17 cellular contexts compared by ENCODE assay signal in genomic region chr7:100374601-100375000, GRCh38. TPM values are rescaled to one million over a fixed set of nuclear protein-coding genes. Genes with fewer than 3 reads are reported as not detected.
DNase-seq lines count a peak whose midpoint lies in the region; ATAC-seq, FAIRE-seq and TF ChIP-seq lines count a peak whose summit lies in the region.
"Had no signal": no experiment of that assay in that cellular context is flagged by ENCODE, and none has a peak within 500 bp of the region (broad histone marks: within the 10 kb centered on the region; RNA-seq: fewer than 3 reads in every experiment).

No MANE protein-coding gene starts in this region.

- in situ Hi-C loops in GM12878 (cut with MboI), result no loop called here

- peaks cover 0 to 6% (median 0%) of the 10 kb centered on the region in 3 donors for H3K27me3 Mint-ChIP-seq in CD14-positive monocyte (ENCODE audit: low read depth in 3 of 3)
- H3K27me3 Mint-ChIP-seq: activated CD4-positive, alpha-beta T cell treated with anti-CD3 and anti-CD28 coated beads for 36 hours had no signal

- no peak for TF ChIP-seq RAD21 in GM12878 (IDR thresholded peaks at IDR 0.05; ENCODE audit: insufficient read depth, low read depth, low read length)

- peaks cover 22% of the 10 kb centered on the region for H3K79me2 ChIP-seq in GM12878 (ENCODE audit: control insufficient read depth, insufficient read depth, low read length)

- H2BK120ac ChIP-seq in neuronal stem cell (ENCODE audit: low read depth, low read length), result no peak overlapping the region

- H3K14ac ChIP-seq in neuronal stem cell (ENCODE audit: low read length), result no peak overlapping the region

- H3K27ac Mint-ChIP-seq in CD14-positive monocyte, result peak overlapping the region; percentile 99 to 100 (median 99)
- H3K27ac Mint-ChIP-seq: activated CD4-positive, alpha-beta T cell treated with anti-CD3 and anti-CD28 coated beads for 36 hours; activated naive CD4-positive, alpha-beta T cell treated with anti-CD3 and anti-CD28 coated beads for 36 hours had no signal

- 36% methylated on average over 5 of the region's 5 CpGs for WGBS in GM12878 (ENCODE audit: insufficient coverage, insufficient replicate concordance, low lambda C conversion rate, missing lambda C conversion rate)
- WGBS in neuronal stem cell (ENCODE audit: extremely low coverage in 2 of 2, insufficient read length in 2 of 2, insufficient replicate concordance in 1 of 2), 2 donors, result no CpG with 5 or more reads among the region's 5 CpGs

- H3K36me3 Mint-ChIP-seq in CD14-positive monocyte, result peaks cover 35 to 49% of the 10 kb centered on the region in 2 donors

- peak overlapping the region; percentile 34 for H2BK5ac ChIP-seq in neuronal stem cell (ENCODE audit: low read length)

- POLR2A ChIA-PET in GM12878 (lab: Charles Lee), result interaction anchor here (0.5 to 3.7 kb wide), 16 partner anchors 9 to 104 kb away, joined by 3 to 30 read pairs (median 5); partner anchors contain the start of genes PPP1R35, TSC22D4 and ZCWPW1

- no TSS peak for BruUV-seq in GM12878 (replicated peaks; lab: Mats Ljungman, UMichigan)

- TF ChIP-seq CTCF in CD14-positive monocyte (IDR thresholded peaks at IDR 0.05) (no peak), GM12864 (IDR thresholded peaks at IDR 0.05; ENCODE audit: low read depth, low read length, missing control alignments) (no peak), GM12878 (IDR thresholded peaks at IDR 0.05 in 2 of 3, conservative IDR thresholded peaks at IDR 0.05 in 1 of 3; ENCODE audit: control insufficient read depth in 2 of 3, extremely low read depth in 1 of 3, insufficient read depth in 1 of 3, low read depth in 3 of 3, low read length in 3 of 3) (no peak)

- no peaks in the 10 kb centered on the region for H3K79me1 ChIP-seq in neuronal stem cell (ENCODE audit: low read depth, low read length)

- RAD21 ChIA-PET in GM12878 (lab: Charles Lee; ENCODE audit: unreplicated experiment), result interaction anchor here (0.8 to 4.8 kb wide), 24 partner anchors 8 to 242 kb away, joined by 3 to 89 read pairs (median 6); partner anchors contain the start of genes MEPCE, TSC22D4 and ZCWPW1

- no peak for FAIRE-seq in GM12878 (lab: Jason Lieb, UNC)
- FAIRE-seq in HTR-8/SVneo (lab: Jason Lieb, UNC), result no peak
- FAIRE-seq: D721Med, urothelium cell line had no signal

- no peaks in the 10 kb centered on the region for H4K20me1 ChIP-seq in GM12878 (ENCODE audit: control insufficient read depth, insufficient read depth)

- H3K9me3 Mint-ChIP-seq in CD14-positive monocyte, result no peaks in the 10 kb centered on the region
- H3K9me3 Mint-ChIP-seq: activated naive CD4-positive, alpha-beta T cell treated with anti-CD3 and anti-CD28 coated beads for 36 hours had no signal

- no peak for TF ChIP-seq EP300 in GM12878 (IDR thresholded peaks at IDR 0.05; ENCODE audit: borderline replicate concordance in 1 of 2, control insufficient read depth in 1 of 2, low read depth in 2 of 2, low read length in 2 of 2)

- no peak overlapping the region for H3K23ac ChIP-seq in neuronal stem cell (ENCODE audit: low read depth, low read length, poor library complexity)

- no peaks in the 10 kb centered on the region for H3K36me3 ChIP-seq in GM12878 (ENCODE audit: control insufficient read depth in 2 of 2, insufficient read depth in 2 of 2, low read length in 1 of 2)
- H3K36me3 ChIP-seq in neuronal stem cell (replicated peaks in 1 of 2; ENCODE audit: control insufficient read depth in 2 of 2, insufficient read depth in 2 of 2, low read length in 2 of 2), result peaks cover 0 to 1% of the 10 kb centered on the region in 2 donors

- peak overlapping the region; percentile 80 for H3K9ac ChIP-seq in GM12878 (ENCODE audit: control insufficient read depth, insufficient read depth, low read length)
- no peak overlapping the region for H3K9ac ChIP-seq in neuronal stem cell (ENCODE audit: low read depth, low read length, poor library complexity)

- SMC1A ChIA-PET in GM12878 (lab: Charles Lee; ENCODE audit: uncharacterized antibody, unreplicated experiment), result interaction anchor here (0.7 to 3.9 kb wide), 20 partner anchors 9 to 237 kb away, joined by 3 to 65 read pairs (median 7); partner anchors contain the start of gene ZCWPW1

- no peak overlapping the region for H3K4ac ChIP-seq in neuronal stem cell (ENCODE audit: low read length)

- H3K27ac ChIP-seq in GM12878 (ENCODE audit: control insufficient read depth, insufficient read depth), result peak overlapping the region; percentile 78
- no peak overlapping the region for H3K27ac ChIP-seq in neuronal stem cell (replicated peaks; ENCODE audit: low read length)

- H3K27me3 ChIP-seq in GM12878 (replicated peaks in 1 of 2; ENCODE audit: control insufficient read depth in 2 of 2, insufficient read depth in 2 of 2, low read length in 1 of 2), result no peaks in the 10 kb centered on the region
- H3K27me3 ChIP-seq in neuronal stem cell (ENCODE audit: control insufficient read depth in 3 of 3, insufficient read depth in 3 of 3, low read depth in 1 of 3, low read length in 3 of 3), result no peaks in the 10 kb centered on the region

- no peak overlapping the region for H2BK12ac ChIP-seq in neuronal stem cell (ENCODE audit: low read length)

- peak overlapping the region; percentile 96 to 98 for H3K4me3 Mint-ChIP-seq in CD14-positive monocyte
- H3K4me3 Mint-ChIP-seq: activated CD4-positive, alpha-beta T cell treated with anti-CD3 and anti-CD28 coated beads for 36 hours; activated naive CD4-positive, alpha-beta T cell treated with anti-CD3 and anti-CD28 coated beads for 36 hours had no signal

- H2AK5ac ChIP-seq in neuronal stem cell (ENCODE audit: low read depth, low read length), result no peak overlapping the region

- H3K4me1 Mint-ChIP-seq in CD14-positive monocyte, result peaks cover 87% of the 10 kb centered on the region

- intact Hi-C loops in CD14-positive monocyte (cut with micrococcal nuclease), result no loop called here
- intact Hi-C loops in GM12878 (cut with micrococcal nuclease; ENCODE audit: unreplicated experiment), result loop anchor here (2.0 kb wide), 3 partner anchors 22 to 76 kb away; no protein-coding TSS in a partner anchor

- H3K4me2 ChIP-seq in GM12878 (ENCODE audit: control insufficient read depth, insufficient read depth) (peak overlapping the region; percentile 82), neuronal stem cell (ENCODE audit: insufficient read depth, low read length, poor library complexity, severe bottlenecking) (no peak overlapping the region)

- TF ChIP-seq POLR2A in GM12878 (IDR thresholded peaks at IDR 0.05; ENCODE audit: low read depth, low read length), result no peak

- H4K8ac ChIP-seq in neuronal stem cell (ENCODE audit: low read depth, low read length), result no peak overlapping the region

- H4K91ac ChIP-seq in neuronal stem cell (ENCODE audit: low read depth, low read length, poor library complexity), result no peak overlapping the region

- DNase-seq in CD14-positive monocyte (ENCODE audit: low spot score), result no peak
- DNase-seq in GM12864 (ENCODE audit: low read depth), result no peak
- DNase-seq in GM12878 (ENCODE audit: low read depth, low spot score), result no peak
- no peak for DNase-seq in neuronal stem cell (ENCODE audit: low spot score)
- no peak for DNase-seq in KG1 (lab: John Stamatoyannopoulos, UW)
- DNase-seq in HTR-8/SVneo (ENCODE audit: insufficient read length, low spot score), result no peak
- DNase-seq in HPDE6-E6E7 (ENCODE audit: extremely low spot score), result no peak
- DNase-seq: activated CD4-positive, alpha-beta T cell treated with anti-CD3 and anti-CD28 coated beads for 36 hours; activated naive CD4-positive, alpha-beta T cell treated with anti-CD3 and anti-CD28 coated beads for 36 hours; foreskin melanocyte; GDM1; NCI-H1436 treated with DMSO at 0.1 percent for 48 hours had no signal

- no peaks in the 10 kb centered on the region for H3K9me3 ChIP-seq in GM12878 (replicated peaks; ENCODE audit: control insufficient read depth, insufficient read depth, low read length)
- H3K9me3 ChIP-seq in neuronal stem cell (replicated peaks in 1 of 2; ENCODE audit: control insufficient read depth in 2 of 2, insufficient read depth in 1 of 2, low read depth in 1 of 2, low read length in 2 of 2), result no peaks in the 10 kb centered on the region

- H3K4me3 ChIP-seq in GM12864 (ENCODE audit: low read depth, low read length), result peak overlapping the region; percentile 45
- peak overlapping the region; percentile 61 for H3K4me3 ChIP-seq in GM12878
- H3K4me3 ChIP-seq in neuronal stem cell (ENCODE audit: low read length in 2 of 2), result no peak overlapping the region

- CTCF ChIA-PET in GM12878 (lab: Yijun Ruan, JAX), result interaction anchor here (0.6 to 10.0 kb wide), 33 partner anchors 8 to 331 kb away, joined by 3 to 134 read pairs (median 5); partner anchors contain the start of genes POP7, TSC22D4 and ZCWPW1

- peaks cover 28% of the 10 kb centered on the region for H3K4me1 ChIP-seq in GM12878 (ENCODE audit: control insufficient read depth, insufficient read depth, low read length)
- H3K4me1 ChIP-seq in neuronal stem cell (ENCODE audit: control insufficient read depth in 2 of 2, insufficient read depth in 1 of 2, low read depth in 1 of 2, low read length in 2 of 2), result peaks cover 12 to 17% of the 10 kb centered on the region in 2 donors

- ATAC-seq in GM12878, result peak; percentile 68
- ATAC-seq: activated CD4-positive, alpha-beta T cell treated with anti-CD3 and anti-CD28 coated beads for 36 hours; right cardiac atrium had no signal

- H3K18ac ChIP-seq in neuronal stem cell (ENCODE audit: low read length), result no peak overlapping the region

- no peak overlapping the region for H2BK15ac ChIP-seq in neuronal stem cell (ENCODE audit: low read length)

- H2AFZ ChIP-seq in GM12878 (ENCODE audit: control insufficient read depth, low read depth, low read length) (peak overlapping the region; percentile 8; the same call in 1 of the 2 replicates), neuronal stem cell (ENCODE audit: low read length) (peak overlapping the region; percentile 26)

RNA-seq across cellular contexts. Expression of gene PILRA, which starts 1.3 kb away (rescaled TPM):
- polyA plus RNA-seq in CD14-positive monocyte (100 to 1,000 TPM; 364 to 491 TPM), GM12878 (2011; rRNA removed) (30.2 and 43.3 TPM in 2 replicates), GM12878 (2014; fragmentation: Illumina TruSeq; extraction: Trizol) (12.0 and 14.2 TPM in 2 replicates), GM12878 (2014; fragmentation: Nextera tagmentation; extraction: Ambion mirVana) (10 to 100 TPM; 12.2 to 13.5 TPM), GM12878 (2014; rRNA removed) (12.7 and 15.2 TPM in 2 replicates), GM12878 (2016; fragmentation: Nextera tagmentation; extraction: Ambion mirVana) (1 to 10 TPM; 6.6 to 7.2 TPM)
- 51.4 and 53.5 TPM in 2 replicates for total RNA-seq in GM12878 (2013; cell fraction: nucleolus; rRNA removed)
- total RNA-seq in GM12878 (2014; rRNA removed) (9.0 and 10.1 TPM in 2 replicates), GM12878 (2014; rRNA removed; fragmentation: Illumina TruSeq; extraction: Trizol) (10.8 and 11.1 TPM in 2 replicates), GM12878 (2021) (7.0 and 7.5 TPM in 2 replicates)
- 2.1 TPM for polyA plus RNA-seq in GM12878 (2011; ENCODE audit: low read depth)
- 77.4 and 79.8 TPM in 2 replicates for polyA plus RNA-seq in GM12878 (2011; cell fraction: cytosol; rRNA removed)
- 35.6 and 39.5 TPM in 2 replicates for polyA plus RNA-seq in GM12878 (2011; cell fraction: nucleus; rRNA removed)
- polyA plus RNA-seq in GM12878 (2012), result 4.9 and 7.0 TPM in 2 replicates
- 37.6 and 58.1 TPM in 2 replicates for polyA minus RNA-seq in GM12878 (2011; rRNA and poly(A)+ RNA removed)
- polyA minus RNA-seq in GM12878 (2011; cell fraction: cytosol; rRNA and poly(A)+ RNA removed), result 8.8 and 9.1 TPM in 2 replicates
- 28.2 and 40.5 TPM in 2 replicates for polyA minus RNA-seq in GM12878 (2011; cell fraction: nucleus; rRNA and poly(A)+ RNA removed)
- polyA plus RNA-seq in neuronal stem cell (2013, experiment 1 of 2), result 4.9 TPM
- polyA plus RNA-seq in neuronal stem cell (2013, experiment 2 of 2), result 5.1 TPM
- total RNA-seq: dermis microvascular lymphatic vessel endothelial cell, epithelial cell of proximal tubule had no signal

RNA-seq across cellular contexts. Expression of gene PILRB, which starts 16.7 kb away (rescaled TPM):
- 1 to 10 TPM; 1.7 to 2.2 TPM for polyA plus RNA-seq in CD14-positive monocyte
- total RNA-seq in GM12878 (2013; cell fraction: nucleolus; rRNA removed), result 77.2 and 88.6 TPM in 2 replicates
- 23.9 and 24.0 TPM in 2 replicates for total RNA-seq in GM12878 (2014; rRNA removed)
- 13.2 TPM in 2 replicates for total RNA-seq in GM12878 (2014; rRNA removed; fragmentation: Illumina TruSeq; extraction: Trizol)
- 23.1 and 24.1 TPM in 2 replicates for total RNA-seq in GM12878 (2021)
- 5.1 TPM for polyA plus RNA-seq in GM12878 (2011; ENCODE audit: low read depth)
- 14.9 and 35.9 TPM in 2 replicates for polyA plus RNA-seq in GM12878 (2011; rRNA removed)
- 25.1 and 44.7 TPM in 2 replicates for polyA plus RNA-seq in GM12878 (2011; cell fraction: cytosol; rRNA removed)
- polyA plus RNA-seq in GM12878 (2011; cell fraction: nucleus; rRNA removed), result 499 and 556 TPM in 2 replicates
- 15.1 and 17.8 TPM in 2 replicates for polyA plus RNA-seq in GM12878 (2012)
- polyA plus RNA-seq in GM12878 (2014; fragmentation: Illumina TruSeq; extraction: Trizol), result 16.9 and 26.5 TPM in 2 replicates
- 1 to 10 TPM; 2.6 to 5.6 TPM for polyA plus RNA-seq in GM12878 (2014; fragmentation: Nextera tagmentation; extraction: Ambion mirVana)
- 50.3 and 55.4 TPM in 2 replicates for polyA plus RNA-seq in GM12878 (2014; rRNA removed)
- 10 to 100 TPM; 18.6 to 20.1 TPM for polyA plus RNA-seq in GM12878 (2016; fragmentation: Nextera tagmentation; extraction: Ambion mirVana)
- polyA minus RNA-seq in GM12878 (2011; rRNA and poly(A)+ RNA removed), result 8.9 and 25.0 TPM in 2 replicates
- 4.8 and 5.7 TPM in 2 replicates for polyA minus RNA-seq in GM12878 (2011; cell fraction: cytosol; rRNA and poly(A)+ RNA removed)
- 26.7 and 66.3 TPM in 2 replicates for polyA minus RNA-seq in GM12878 (2011; cell fraction: nucleus; rRNA and poly(A)+ RNA removed)
- 19.3 TPM for polyA plus RNA-seq in neuronal stem cell (2013, experiment 1 of 2)
- polyA plus RNA-seq in neuronal stem cell (2013, experiment 2 of 2), result 18.7 TPM

RNA-seq across cellular contexts. Expression of gene ZCWPW1, which starts 53.9 kb away (rescaled TPM):
- polyA plus RNA-seq in CD14-positive monocyte (1 to 10 TPM in 1 of 2 donors, under 1 TPM in 1; 0.60 to 1.2 TPM), GM12878 (2011; rRNA removed) (2.9 and 4.6 TPM in 2 replicates), GM12878 (2014; fragmentation: Illumina TruSeq; extraction: Trizol) (3.9 and 4.3 TPM in 2 replicates), GM12878 (2014; fragmentation: Nextera tagmentation; extraction: Ambion mirVana) (1 to 10 TPM; 1.3 to 2.3 TPM), GM12878 (2014; rRNA removed) (4.4 and 5.1 TPM in 2 replicates), GM12878 (2016; fragmentation: Nextera tagmentation; extraction: Ambion mirVana) (1 to 10 TPM; 3.5 to 3.9 TPM)
- total RNA-seq in GM12878 (2013; cell fraction: nucleolus; rRNA removed), result 6.6 and 6.8 TPM in 2 replicates
- total RNA-seq in GM12878 (2014; rRNA removed) (2.5 and 3.8 TPM in 2 replicates), GM12878 (2014; rRNA removed; fragmentation: Illumina TruSeq; extraction: Trizol) (3.8 and 4.4 TPM in 2 replicates), GM12878 (2021) (3.3 and 3.7 TPM in 2 replicates)
- polyA plus RNA-seq in GM12878 (2011; ENCODE audit: low read depth), result 4.2 TPM
- polyA plus RNA-seq in GM12878 (2011; cell fraction: cytosol; rRNA removed), result 2.3 and 3.0 TPM in 2 replicates
- polyA plus RNA-seq in GM12878 (2011; cell fraction: nucleus; rRNA removed), result 6.2 and 7.2 TPM in 2 replicates
- 3.7 and 4.0 TPM in 2 replicates for polyA plus RNA-seq in GM12878 (2012)
- 1.5 and 2.0 TPM in 2 replicates for polyA minus RNA-seq in GM12878 (2011; rRNA and poly(A)+ RNA removed)
- 1.3 and 2.1 TPM in 2 replicates for polyA minus RNA-seq in GM12878 (2011; cell fraction: cytosol; rRNA and poly(A)+ RNA removed)
- polyA minus RNA-seq in GM12878 (2011; cell fraction: nucleus; rRNA and poly(A)+ RNA removed), result 1.8 and 1.9 TPM in 2 replicates
- 2.3 TPM for polyA plus RNA-seq in neuronal stem cell (2013, experiment 1 of 2)
- 2.5 TPM for polyA plus RNA-seq in neuronal stem cell (2013, experiment 2 of 2)

RNA-seq across cellular contexts. Expression of gene MEPCE, which starts 55.0 kb away (rescaled TPM):
- 1 to 10 TPM; 2.9 to 3.3 TPM for polyA plus RNA-seq in CD14-positive monocyte
- 21.3 and 27.2 TPM in 2 replicates for total RNA-seq in GM12878 (2013; cell fraction: nucleolus; rRNA removed)
- total RNA-seq in GM12878 (2014; rRNA removed), result 33.8 and 39.6 TPM in 2 replicates
- total RNA-seq in GM12878 (2014; rRNA removed; fragmentation: Illumina TruSeq; extraction: Trizol), result 22.8 and 26.0 TPM in 2 replicates
- total RNA-seq in GM12878 (2021), result 46.0 and 48.0 TPM in 2 replicates
- polyA plus RNA-seq in GM12878 (2011; ENCODE audit: low read depth), result 17.6 TPM
- polyA plus RNA-seq in GM12878 (2011; rRNA removed), result 9.1 and 16.2 TPM in 2 replicates
- polyA plus RNA-seq in GM12878 (2011; cell fraction: cytosol; rRNA removed), result 17.2 and 23.4 TPM in 2 replicates
- 33.6 and 46.8 TPM in 2 replicates for polyA plus RNA-seq in GM12878 (2011; cell fraction: nucleus; rRNA removed)
- 31.5 and 32.5 TPM in 2 replicates for polyA plus RNA-seq in GM12878 (2012)
- 15.1 and 35.8 TPM in 2 replicates for polyA plus RNA-seq in GM12878 (2014; fragmentation: Illumina TruSeq; extraction: Trizol)
- polyA plus RNA-seq in GM12878 (2014; fragmentation: Nextera tagmentation; extraction: Ambion mirVana), result 10 to 100 TPM in 1 of 2 experiments, 1 to 10 TPM in 1; 8.2 to 12.6 TPM
- polyA plus RNA-seq in GM12878 (2014; rRNA removed), result 32.3 and 42.0 TPM in 2 replicates
- 10 to 100 TPM; 14.9 to 18.1 TPM for polyA plus RNA-seq in GM12878 (2016; fragmentation: Nextera tagmentation; extraction: Ambion mirVana)
- 23.3 and 38.0 TPM in 2 replicates for polyA minus RNA-seq in GM12878 (2011; rRNA and poly(A)+ RNA removed)
- 12.3 and 15.0 TPM in 2 replicates for polyA minus RNA-seq in GM12878 (2011; cell fraction: cytosol; rRNA and poly(A)+ RNA removed)
- 23.2 and 40.4 TPM in 2 replicates for polyA minus RNA-seq in GM12878 (2011; cell fraction: nucleus; rRNA and poly(A)+ RNA removed)
- polyA plus RNA-seq in neuronal stem cell (2013, experiment 1 of 2), result 17.9 TPM
- 17.2 TPM for polyA plus RNA-seq in neuronal stem cell (2013, experiment 2 of 2)

Comparison
In these comparisons a context has a peak if more than half of its experiments do, and no peak if none do; other contexts are left out.
1. H3K4me3 ChIP-seq: peak in GM12864 (single experiment) and GM12878 (single experiment); none in neuronal stem cell (0 of 2).
2. RNA of gene PILRA, which starts 1.3 kb away (polyA plus RNA-seq): 364 to 491 TPM in CD14-positive monocyte; 2.1 to 79.8 TPM in GM12878; every median in the first group is over 4 times any median in the second.